In genomic region chr13:73913043-73913740, GRCh38 we compare ENCODE assay signal across 10 cellular contexts.
DNase-seq lines count a peak whose midpoint lies in the region; TF ChIP-seq lines count a peak whose summit lies in the region.
"Had no signal": no experiment of that assay in that cellular context is flagged by ENCODE, and none has a peak within 500 bp of the region (broad histone marks: within the 10 kb centered on the region; RNA-seq: fewer than 3 reads in every experiment).

No MANE protein-coding gene starts in this region.

- H3K4me3 ChIP-seq in OCI-LY1 (ENCODE audit: low read depth, low read length, poor library complexity, severe bottlenecking): no peak overlapping the region
- no peak overlapping the region for H3K4me3 ChIP-seq in vagina

- no peaks in the 10 kb centered on the region for H4K20me1 ChIP-seq in OCI-LY1 (ENCODE audit: insufficient read depth, low read length)

- CTCF ChIA-PET in activated naive CD4-positive, alpha-beta T cell treated with anti-CD3 and anti-CD28 coated beads for 36 hours (lab: Charles Lee): interaction anchor here (0.9 to 1.4 kb wide), 2 partner anchors 8 to 64 kb away, joined by 3 to 4 read pairs; no protein-coding TSS in a partner anchor

- TF ChIP-seq POLR2A in vagina (IDR thresholded peaks at IDR 0.05): no peak

- peaks cover 4% of the 10 kb centered on the region for H3K36me3 Mint-ChIP-seq in activated naive CD4-positive, alpha-beta T cell treated with anti-CD3 and anti-CD28 coated beads for 36 hours (ENCODE audit: low read depth)
- H3K36me3 Mint-ChIP-seq in glutamatergic neuron (ENCODE audit: unreplicated experiment): no peaks in the 10 kb centered on the region
- peaks cover 4% of the 10 kb centered on the region for H3K36me3 Mint-ChIP-seq in stimulated activated naive CD8-positive, alpha-beta T cell treated with anti-CD3 and anti-CD28 coated beads, Interleukin-15, Interleukin-2, amounts not matched to agents 100 ng/mL and 50 ng/mL, for 24 hours (ENCODE audit: low read depth)

- no peaks in the 10 kb centered on the region for H3K9me2 ChIP-seq in OCI-LY1 (ENCODE audit: low read depth, low read length)

- H3K4me2 ChIP-seq in OCI-LY1 (ENCODE audit: low read length): no peak overlapping the region; the same call in 1 of the 2 replicates

- peak overlapping the region; percentile 25 for H3K27ac Mint-ChIP-seq in activated naive CD4-positive, alpha-beta T cell treated with anti-CD3 and anti-CD28 coated beads for 36 hours
- peak overlapping the region; percentile 1 for H3K27ac Mint-ChIP-seq in glutamatergic neuron (ENCODE audit: unreplicated experiment)
- H3K27ac Mint-ChIP-seq in stimulated activated naive CD8-positive, alpha-beta T cell treated with anti-CD3 and anti-CD28 coated beads, Interleukin-15, Interleukin-2, amounts not matched to agents 100 ng/mL and 50 ng/mL, for 24 hours: peak overlapping the region; percentile 9

- H2AFZ ChIP-seq in OCI-LY1 (ENCODE audit: low read length): no peak overlapping the region

- H3K27me3 ChIP-seq in OCI-LY1 (ENCODE audit: insufficient read depth, low read length) (no peaks in the 10 kb centered on the region), vagina (no peaks in the 10 kb centered on the region)

- H3K4me3 Mint-ChIP-seq in activated naive CD4-positive, alpha-beta T cell treated with anti-CD3 and anti-CD28 coated beads for 36 hours: no peak overlapping the region
- no peak overlapping the region for H3K4me3 Mint-ChIP-seq in glutamatergic neuron (ENCODE audit: unreplicated experiment)
- H3K4me3 Mint-ChIP-seq in stimulated activated naive CD8-positive, alpha-beta T cell treated with anti-CD3 and anti-CD28 coated beads, Interleukin-15, Interleukin-2, amounts not matched to agents 100 ng/mL and 50 ng/mL, for 24 hours: no peak overlapping the region

- TF ChIP-seq CTCF in OCI-LY1 (IDR thresholded peaks at IDR 0.05; ENCODE audit: low read length) (no peak), glutamatergic neuron (IDR thresholded peaks at IDR 0.05; ENCODE audit: partially characterized antibody, unreplicated experiment) (no peak), vagina (IDR thresholded peaks at IDR 0.05) (no peak)

- H3K9me3 ChIP-seq in OCI-LY1 (ENCODE audit: low read length) (no peaks in the 10 kb centered on the region), vagina (no peaks in the 10 kb centered on the region)

- no peaks in the 10 kb centered on the region for H3K36me3 ChIP-seq in OCI-LY1 (ENCODE audit: insufficient read depth, low read length)
- H3K36me3 ChIP-seq in vagina: no peaks in the 10 kb centered on the region

- H3K4me1 ChIP-seq in OCI-LY1 (ENCODE audit: insufficient read depth, low read length, severe bottlenecking) (peaks cover 27% of the 10 kb centered on the region), vagina (peaks cover 14% of the 10 kb centered on the region)

- H3K9me3 Mint-ChIP-seq in activated naive CD4-positive, alpha-beta T cell treated with anti-CD3 and anti-CD28 coated beads for 36 hours: no peaks in the 10 kb centered on the region
- peaks cover 2% of the 10 kb centered on the region for H3K9me3 Mint-ChIP-seq in glutamatergic neuron (ENCODE audit: unreplicated experiment)
- no peaks in the 10 kb centered on the region for H3K9me3 Mint-ChIP-seq in stimulated activated naive CD8-positive, alpha-beta T cell treated with anti-CD3 and anti-CD28 coated beads, Interleukin-15, Interleukin-2, amounts not matched to agents 100 ng/mL and 50 ng/mL, for 24 hours

- H3K4me1 Mint-ChIP-seq in activated naive CD4-positive, alpha-beta T cell treated with anti-CD3 and anti-CD28 coated beads for 36 hours (ENCODE audit: low read depth): peaks cover 25% of the 10 kb centered on the region
- H3K4me1 Mint-ChIP-seq in glutamatergic neuron (ENCODE audit: low read depth, unreplicated experiment): peaks cover 19% of the 10 kb centered on the region
- H3K4me1 Mint-ChIP-seq in stimulated activated naive CD8-positive, alpha-beta T cell treated with anti-CD3 and anti-CD28 coated beads, Interleukin-15, Interleukin-2, amounts not matched to agents 100 ng/mL and 50 ng/mL, for 24 hours (ENCODE audit: low read depth): peaks cover 43% of the 10 kb centered on the region

- H3K9ac ChIP-seq in OCI-LY1 (ENCODE audit: low read length): no peak overlapping the region

- H3K79me2 ChIP-seq in OCI-LY1 (ENCODE audit: insufficient read depth, low read length): no peaks in the 10 kb centered on the region

- H3F3A ChIP-seq in OCI-LY1 (ENCODE audit: insufficient read depth, low read length): no peaks in the 10 kb centered on the region

- H3K27me3 Mint-ChIP-seq in activated naive CD4-positive, alpha-beta T cell treated with anti-CD3 and anti-CD28 coated beads for 36 hours (ENCODE audit: low read depth): no peaks in the 10 kb centered on the region
- peaks cover 3% of the 10 kb centered on the region for H3K27me3 Mint-ChIP-seq in glutamatergic neuron (ENCODE audit: unreplicated experiment)
- H3K27me3 Mint-ChIP-seq in stimulated activated naive CD8-positive, alpha-beta T cell treated with anti-CD3 and anti-CD28 coated beads, Interleukin-15, Interleukin-2, amounts not matched to agents 100 ng/mL and 50 ng/mL, for 24 hours: no peaks in the 10 kb centered on the region

- intact Hi-C loops in activated naive CD4-positive, alpha-beta T cell treated with anti-CD3 and anti-CD28 coated beads for 36 hours (cut with micrococcal nuclease): no loop called here
- intact Hi-C loops in vagina (cut with DNase I): no loop called here

- DNase-seq in activated naive CD4-positive, alpha-beta T cell treated with anti-CD3 and anti-CD28 coated beads for 36 hours: no peak
- DNase-seq in activated naive CD4-positive, alpha-beta T cell (lab: John Stamatoyannopoulos, UW): no peak
- DNase-seq in glutamatergic neuron (no peak), vagina (ENCODE audit: extremely low spot score in 2 of 2) (no peak), NAMALWA (ENCODE audit: low spot score) (no peak)
- no peak for DNase-seq in activated CD4-positive, alpha-beta T cell treated with anti-CD3 and anti-CD28 coated beads for 1 hour
- DNase-seq: amniotic stem cell, NCI-H2081 had no signal

- H3K27ac ChIP-seq in OCI-LY1 (ENCODE audit: low read depth, low read length, poor library complexity, severe bottlenecking) (peak overlapping the region; percentile 3), vagina (no peak overlapping the region)
